36 cellular contexts compared by ENCODE assay signal in the genomic region with DNA sequence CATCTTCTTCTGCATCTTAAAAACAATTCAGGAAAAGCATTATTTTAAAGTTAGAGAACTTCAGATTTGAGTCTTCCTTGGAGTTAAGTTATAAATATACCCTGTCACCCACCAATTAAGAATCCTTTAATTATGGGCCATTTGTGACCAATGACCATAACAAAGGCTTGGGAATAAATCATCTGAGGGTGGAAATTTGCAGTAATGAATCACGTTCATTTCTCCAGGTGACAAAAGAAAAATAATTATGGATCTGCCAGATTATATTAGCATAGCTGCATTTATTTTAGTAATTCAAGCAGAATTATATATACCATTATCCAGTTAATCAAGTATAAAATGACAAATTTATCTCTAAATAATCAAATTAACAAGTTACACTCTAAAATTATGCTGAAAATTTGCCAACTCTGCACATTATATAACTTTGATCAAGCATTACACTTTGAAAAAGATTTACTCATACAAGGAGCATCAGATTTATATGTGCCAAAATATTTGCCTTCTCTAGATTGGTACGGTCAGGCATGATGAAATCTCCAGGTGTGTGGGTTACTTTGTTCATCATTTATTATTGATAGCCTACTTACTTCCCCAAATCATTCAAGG. TPM values are rescaled to one million over a fixed set of nuclear protein-coding genes. Genes with fewer than 3 reads are reported as not detected.
"Had no signal": no experiment of that assay in that cellular context is flagged by ENCODE, and none has a peak within 500 bp of the region (broad histone marks: within the 10 kb centered on the region; RNA-seq: fewer than 3 reads in every experiment).

A gene with protein sequence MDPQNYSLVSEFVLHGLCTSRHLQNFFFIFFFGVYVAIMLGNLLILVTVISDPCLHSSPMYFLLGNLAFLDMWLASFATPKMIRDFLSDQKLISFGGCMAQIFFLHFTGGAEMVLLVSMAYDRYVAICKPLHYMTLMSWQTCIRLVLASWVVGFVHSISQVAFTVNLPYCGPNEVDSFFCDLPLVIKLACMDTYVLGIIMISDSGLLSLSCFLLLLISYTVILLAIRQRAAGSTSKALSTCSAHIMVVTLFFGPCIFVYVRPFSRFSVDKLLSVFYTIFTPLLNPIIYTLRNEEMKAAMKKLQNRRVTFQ (minus strand): TSS at position 51 of the 609 bp plus-strand sequence. CDS start 4,114 bp downstream, outside the sequence.

- H3K4me3 ChIP-seq: adrenal gland, body of pancreas, breast epithelium had no signal

- H3K27me3 ChIP-seq: adrenal gland, body of pancreas, brain microvascular endothelial cell, breast epithelium had no signal

- DNase-seq: activated B cell treated with CpG ODN at 0.5 μM for 24 hours; activated CD4-positive, alpha-beta memory T cell treated with anti-CD3 and anti-CD28 coated beads for 36 hours; activated CD4-positive, alpha-beta T cell treated with anti-CD3 and anti-CD28 coated beads for 4 hours; activated CD4-positive, alpha-beta T cell treated with anti-CD3 and anti-CD28 coated beads, Interleukin-2, amount 10 ng/mL, durations not matched to agents 24 days and 14 days; activated CD4-positive, alpha-beta T cell treated with anti-CD3 and anti-CD28 coated beads, Interleukin-2, amount 50 U/mL, for 1 hour; activated CD4-positive, alpha-beta T cell treated with anti-CD3 and anti-CD28 coated beads, Interleukin-2, amount 50 U/mL, for 4 hours; activated CD4-positive, CD25-positive, alpha-beta regulatory T cell treated with anti-CD3 and anti-CD28 coated beads, Interleukin-2, amount 50 U/mL, for 72 hours; activated CD8-positive, alpha-beta memory T cell treated with anti-CD3 and anti-CD28 coated beads, Interleukin-2, amount 50 U/mL, for 4 hours; activated CD8-positive, alpha-beta T cell treated with anti-CD3 and anti-CD28 coated beads for 36 hours; activated effector memory CD4-positive, alpha-beta T cell treated with anti-CD3 and anti-CD28 coated beads, Interleukin-2, amount 50 U/mL, for 16 hours; activated gamma-delta T cell treated with Interleukin-2 at 50 U/mL for 16 hours; activated naive CD4-positive, alpha-beta T cell; activated naive CD4-positive, alpha-beta T cell treated with anti-CD3 and anti-CD28 coated beads for 36 hours; activated naive CD4-positive, alpha-beta T cell treated with anti-CD3 and anti-CD28 coated beads, Interleukin-2, amount 50 U/mL, for 16 hours; activated naive CD8-positive, alpha-beta T cell treated with anti-CD3 and anti-CD28 coated beads for 36 hours; activated T-cell treated with anti-CD3 and anti-CD28 coated beads for 4 hours; activated T-cell treated with anti-CD3 and anti-CD28 coated beads, Interleukin-2, amount 50 U/mL, for 1 hour; activated T-cell treated with anti-CD3 and anti-CD28 coated beads, Interleukin-2, amount 50 U/mL, for 4 hours; activated T-cell treated with anti-CD3 and anti-CD28 coated beads, Interleukin-2, amount 50 U/mL, for 72 hours; adrenal gland; amniotic stem cell; aorta; body of pancreas; brain microvascular endothelial cell; central memory CD4-positive, alpha-beta T cell; T-helper 2 cell; T-helper 9 cell had no signal

- H3K4me1 ChIP-seq: adrenal gland, body of pancreas, breast epithelium had no signal

- FAIRE-seq: astrocyte had no signal

- H3K36me3 ChIP-seq: adrenal gland, brain microvascular endothelial cell, breast epithelium had no signal

- H3K27ac ChIP-seq: adrenal gland, body of pancreas, brain microvascular endothelial cell, breast epithelium, VCaP had no signal

- ATAC-seq: activated CD8-positive, alpha-beta T cell treated with anti-CD3 and anti-CD28 coated beads for 36 hours; activated naive CD4-positive, alpha-beta T cell treated with anti-CD3 and anti-CD28 coated beads, Interleukin-2, amount 50 U/mL, for 72 hours; activated T-cell treated with anti-CD3 and anti-CD28 coated beads, Interleukin-2, amount 50 U/mL, for 4 hours; activated T-cell treated with anti-CD3 and anti-CD28 coated beads, Interleukin-2, amount 50 U/mL, for 72 hours; activated T-helper 17 cell treated with anti-CD3 and anti-CD28 coated beads, Interleukin-2, amount 50 U/mL, for 72 hours; body of pancreas had no signal

- H3K9me3 ChIP-seq: adrenal gland had no signal

RNA-seq across cellular contexts. Expression of the gene that starts here (rescaled TPM):
- total RNA-seq: activated B cell treated with CpG ODN at 0.5 μM for 24 hours; activated CD4-positive, alpha-beta memory T cell treated with anti-CD3 and anti-CD28 coated beads for 36 hours; activated CD4-positive, alpha-beta T cell treated with anti-CD3 and anti-CD28 coated beads, Interleukin-2, amount 10 ng/mL, durations not matched to agents 24 days and 14 days; activated CD8-positive, alpha-beta memory T cell treated with anti-CD3 and anti-CD28 coated beads for 36 hours; activated CD8-positive, alpha-beta T cell treated with anti-CD3 and anti-CD28 coated beads for 36 hours; activated naive CD4-positive, alpha-beta T cell treated with anti-CD3 and anti-CD28 coated beads for 36 hours; activated naive CD4-positive, alpha-beta T cell treated with anti-CD3 and anti-CD28 coated beads, Interleukin-2, amount 50 U/mL, for 72 hours; activated naive CD8-positive, alpha-beta T cell treated with anti-CD3 and anti-CD28 coated beads for 36 hours; activated T-cell treated with anti-CD3 and anti-CD28 coated beads, Interleukin-2, amount 50 U/mL, for 4 hours; activated T-cell treated with anti-CD3 and anti-CD28 coated beads, Interleukin-2, amount 50 U/mL, for 72 hours; activated T-helper 1 cell treated with anti-CD3 and anti-CD28 coated beads, Interleukin-12 subunit alpha, Interleukin-12 subunit beta, Interleukin-2, Interleukin-4 antibody, amounts not matched to agents 30 ng/mL and 10 ng/mL and 1 ng/mL, durations not matched to agents 14 hours and 24 hours and 36 hours; activated T-helper 17 cell treated with anti-CD3 and anti-CD28 coated beads, Interleukin-2, amount 50 U/mL, for 72 hours; adrenal gland; aorta; astrocyte; body of pancreas; breast epithelium; cardiac septum; cerebellum had no signal
- polyA plus RNA-seq: adrenal gland, aorta had no signal
